In the genomic region with DNA sequence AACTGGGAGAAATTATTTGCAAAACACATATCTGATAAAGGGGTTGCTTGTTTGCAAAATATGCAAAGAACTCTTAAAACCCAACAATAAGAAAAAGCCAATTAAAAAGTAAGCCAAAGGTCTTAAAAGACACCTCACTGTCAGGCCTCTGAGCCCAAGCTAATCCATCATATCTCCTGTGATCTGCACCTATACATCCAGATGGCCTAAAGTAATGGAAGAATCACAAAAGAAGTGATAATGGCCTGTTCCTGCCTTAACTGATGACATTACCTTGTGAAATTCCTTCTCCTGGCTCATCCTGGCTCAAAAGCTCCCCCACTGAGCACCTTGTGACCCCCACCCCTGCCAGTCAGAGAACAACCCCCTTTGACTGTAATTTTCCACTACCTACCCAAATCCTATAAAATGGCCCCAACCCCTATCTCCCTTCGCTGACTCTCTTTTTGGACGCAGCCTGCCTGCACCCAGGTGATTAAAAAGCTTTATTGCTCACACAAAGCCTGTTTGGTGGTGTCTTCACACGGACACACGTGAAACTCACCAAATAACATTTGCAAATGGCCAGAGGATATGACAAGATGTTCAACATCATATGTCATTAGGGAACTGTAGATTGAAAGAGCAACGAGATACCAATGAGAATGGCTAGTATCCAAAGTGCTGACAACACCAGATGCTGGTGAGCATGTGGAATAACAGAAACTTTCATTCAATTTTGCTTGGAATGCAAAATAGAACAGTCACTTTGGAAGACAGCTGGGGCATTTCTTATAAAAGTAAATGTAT, we compare ENCODE assay signal across 17 cellular contexts.
A peak's percentile ranks its signal among the peaks of the same experiment; 100 is the strongest.
DNase-seq lines count a peak whose midpoint lies in the region; TF ChIP-seq lines count a peak whose summit lies in the region.
"Had no signal": no experiment of that assay in that cellular context is flagged by ENCODE, and none has a peak within 500 bp of the region (broad histone marks: within the 10 kb centered on the region; RNA-seq: fewer than 3 reads in every experiment).

No MANE protein-coding gene starts in this region.

- no peaks in the 10 kb centered on the region for H3K27me3 Mint-ChIP-seq in H9 (ENCODE audit: low read depth)
- H3K27me3 Mint-ChIP-seq: CD4-positive, alpha-beta memory T cell; IgD-negative memory B cell had no signal

- no peaks in the 10 kb centered on the region for H3K23me2 ChIP-seq in H9 (ENCODE audit: insufficient read length, low read depth, low read length, poor library complexity, severe bottlenecking)

- DNase-seq in Ammon's horn (ENCODE audit: low spot score) = peak; percentile 2
- DNase-seq in H9 = peak; percentile 36
- DNase-seq in SK-N-DZ (ENCODE audit: low spot score) = peak; percentile 64
- peak; percentile 29 for DNase-seq in iPS DF 6.9 (ENCODE audit: low read depth, low spot score)
- no peak for DNase-seq in activated CD4-positive, alpha-beta T cell treated with anti-CD3 and anti-CD28 coated beads for 4 hours
- DNase-seq in mammary epithelial cell = no peak
- no peak for DNase-seq in hippocampal formation (lab: John Stamatoyannopoulos, UW)
- DNase-seq: CD4-positive, alpha-beta memory T cell; DMS153; GOT3; Kasumi-1; MM.1S; NCI-H1092; NCI-H2081 treated with DMSO at 0.1 percent for 48 hours; NCI-H748 treated with DMSO at 0.1 percent for 48 hours; SHP77 treated with DMSO at 0.1 percent for 48 hours had no signal

- no peaks in the 10 kb centered on the region for H3K79me2 ChIP-seq in H9 (ENCODE audit: insufficient read depth, low read length)
- H3K79me2 ChIP-seq in mammary epithelial cell (ENCODE audit: insufficient read depth, low read length) = no peaks in the 10 kb centered on the region

- no peak overlapping the region for H2BK120ac ChIP-seq in H9 (ENCODE audit: low read depth, low read length, poor library complexity, severe bottlenecking)

- BruUV-seq in mammary epithelial cell (replicated peaks; lab: Mats Ljungman, UMichigan) = no TSS peak

- WGBS in H9 (ENCODE audit: extremely low coverage, insufficient read length, low lambda C conversion rate) = no CpG with 5 or more reads among the region's 5 CpGs
- WGBS in iPS DF 6.9 (ENCODE audit: insufficient coverage, insufficient read length) = no CpG with 5 or more reads among the region's 5 CpGs
- 52% methylated on average over 5 of the region's 5 CpGs for WGBS in mammary epithelial cell (ENCODE audit: low coverage, missing lambda C conversion rate)

- H2BK12ac ChIP-seq in H9 (ENCODE audit: insufficient read length, low read depth, low read length) = no peak overlapping the region

- H4K91ac ChIP-seq in H9 (ENCODE audit: insufficient read length, low read depth, low read length) = no peak overlapping the region

- no peaks in the 10 kb centered on the region for H3K9me3 Mint-ChIP-seq in H9

- H3T11ph ChIP-seq in H9 (ENCODE audit: low read length) = no peak overlapping the region

- H3K14ac ChIP-seq in H9 (ENCODE audit: insufficient read depth, low read length) = no peak overlapping the region

- no peak overlapping the region for H2AK5ac ChIP-seq in H9 (ENCODE audit: insufficient read length, low read length)

- no peaks in the 10 kb centered on the region for H3K36me3 Mint-ChIP-seq in H9 (ENCODE audit: insufficient read depth in 1 of 3, low read depth in 3 of 3)
- H3K36me3 Mint-ChIP-seq: CD4-positive, alpha-beta memory T cell; IgD-negative memory B cell had no signal

- H3K4me3 Mint-ChIP-seq in H9 = peak overlapping the region in 1 of 2 experiments; percentile 36; a peak in 1 of 5 replicates
- H3K4me3 Mint-ChIP-seq: CD4-positive, alpha-beta memory T cell; IgD-negative memory B cell had no signal

- H3K4me1 Mint-ChIP-seq in H9 = peaks cover 40 to 51% of the 10 kb centered on the region in 2 experiments
- H3K4me1 Mint-ChIP-seq: CD4-positive, alpha-beta memory T cell; IgD-negative memory B cell had no signal

- H3K36me3 ChIP-seq in iPS DF 6.9 (ENCODE audit: control insufficient read depth, insufficient read depth, low read length) (no peaks in the 10 kb centered on the region), mammary epithelial cell (ENCODE audit: insufficient read depth, low read length) (no peaks in the 10 kb centered on the region)

- H3K27me3 ChIP-seq in H9 (ENCODE audit: insufficient read depth, low read length) = no peaks in the 10 kb centered on the region
- no peaks in the 10 kb centered on the region for H3K27me3 ChIP-seq in iPS DF 6.9 (ENCODE audit: control insufficient read depth, insufficient read depth, low read length)
- H3K27me3 ChIP-seq in mammary epithelial cell (ENCODE audit: insufficient read depth, low read length) = no peaks in the 10 kb centered on the region

- H3K4me3 ChIP-seq in iPS DF 6.9 (ENCODE audit: low read length) = no peak overlapping the region
- no peak overlapping the region for H3K4me3 ChIP-seq in mammary epithelial cell (replicated peaks in 1 of 3; ENCODE audit: insufficient read depth in 1 of 3, low read depth in 2 of 3, low read length in 3 of 3)

- no peak overlapping the region for H4K8ac ChIP-seq in H9 (replicated peaks; ENCODE audit: insufficient read length, low read depth, low read length)

- H3K4me1 ChIP-seq in H9 (ENCODE audit: insufficient read depth, low read length) (peaks cover 4% of the 10 kb centered on the region; the same call in 1 of the 2 replicates), iPS DF 6.9 (ENCODE audit: control insufficient read depth, insufficient read depth, low read length) (peaks cover 3% of the 10 kb centered on the region; the same call in 1 of the 2 replicates), mammary epithelial cell (ENCODE audit: insufficient read depth, low read length) (no peaks in the 10 kb centered on the region)

- no peak overlapping the region for H3K23ac ChIP-seq in H9 (ENCODE audit: insufficient read length, low read depth, low read length)

- peak overlapping the region; percentile 45 for H3K4me2 ChIP-seq in H9 (ENCODE audit: insufficient read depth, insufficient read length, low read length)
- H3K4me2 ChIP-seq in mammary epithelial cell (ENCODE audit: insufficient read depth, low read depth, low read length) = no peak overlapping the region

- H2BK20ac ChIP-seq in H9 (ENCODE audit: low read depth, low read length, poor library complexity, severe bottlenecking) = peak overlapping the region; percentile 90

- H3K27ac ChIP-seq in H9 (ENCODE audit: insufficient read length, low read depth, low read length) (peak overlapping the region; percentile 85), iPS DF 6.9 (ENCODE audit: low read length) (no peak overlapping the region), mammary epithelial cell (ENCODE audit: insufficient read depth, low read depth, low read length) (no peak overlapping the region)

- H2BK5ac ChIP-seq in H9 (ENCODE audit: insufficient read length, low read length) = peak overlapping the region; percentile 80

- no peak overlapping the region for H3K56ac ChIP-seq in H9 (ENCODE audit: insufficient read length, low read depth, low read length)

- in situ Hi-C loops in mammary epithelial cell (cut with MboI; ENCODE audit: low sequenced_read_pairs in 2 of 2) = no loop called here

- H2AFZ ChIP-seq in H9 (ENCODE audit: low read length) (peak overlapping the region; percentile 78), mammary epithelial cell (ENCODE audit: low read depth, low read length) (no peak overlapping the region)

- H4K5ac ChIP-seq in H9 (ENCODE audit: insufficient read length, low read depth, low read length) = no peak overlapping the region

- H4K20me1 ChIP-seq in H9 (ENCODE audit: control insufficient read depth, insufficient read depth, insufficient read length) (no peaks in the 10 kb centered on the region), mammary epithelial cell (ENCODE audit: insufficient read depth, low read length) (no peaks in the 10 kb centered on the region)

- no peaks in the 10 kb centered on the region for H3K9me3 ChIP-seq in H9 (ENCODE audit: control insufficient read depth, low read depth, low read length)
- H3K9me3 ChIP-seq in iPS DF 6.9 (ENCODE audit: control insufficient read depth, insufficient read depth, low read length) = no peaks in the 10 kb centered on the region
- H3K9me3 ChIP-seq in mammary epithelial cell (replicated peaks; ENCODE audit: insufficient read depth, low read length) = peaks cover under 1% of the 10 kb centered on the region

- CTCF ChIA-PET in mammary epithelial cell (lab: Charles Lee; ENCODE audit: low non-redundant PET) = no interaction called here

- H3K18ac ChIP-seq in H9 (ENCODE audit: insufficient read length, low read depth, low read length) = no peak overlapping the region

- H3K9ac ChIP-seq in H9 (ENCODE audit: extremely low read depth, insufficient read length, low read length) (no peak overlapping the region), mammary epithelial cell (ENCODE audit: insufficient read depth, low read length) (no peak overlapping the region)

- TF ChIP-seq CTCF in H9 (conservative IDR thresholded peaks at IDR 0.05) (no peak), mammary epithelial cell (conservative IDR thresholded peaks at IDR 0.05 in 1 of 2, IDR thresholded peaks at IDR 0.05 in 1 of 2; ENCODE audit: extremely low read depth in 1 of 2, insufficient read depth in 1 of 2, low read depth in 1 of 2, low read length in 2 of 2) (no peak)

- no peak overlapping the region for H3K4ac ChIP-seq in H9 (ENCODE audit: low read depth, low read length)

- intact Hi-C loops in mammary epithelial cell (cut with micrococcal nuclease) = no loop called here

- no peaks in the 10 kb centered on the region for H3K79me1 ChIP-seq in H9 (ENCODE audit: insufficient read depth, low read depth, low read length, poor library complexity, severe bottlenecking)

- H2BK15ac ChIP-seq in H9 (ENCODE audit: low read depth, low read length) = no peak overlapping the region

- H3K27ac Mint-ChIP-seq in H9 = peak overlapping the region; percentile 46 to 100 (median 68); a peak in 6 of 7 replicates
- H3K27ac Mint-ChIP-seq: CD4-positive, alpha-beta memory T cell had no signal

- dilution Hi-C loops in mammary epithelial cell (cut with HindIII; ENCODE audit: low sequenced_read_pairs) = no loop called here

Comparison
In these comparisons a context has a peak if more than half of its experiments do, and no peak if none do; other contexts are left out.
1. DNase-seq: peak in Ammon's horn (single experiment), H9 (single experiment), SK-N-DZ (single experiment) and iPS DF 6.9 (single experiment); none in activated CD4-positive, alpha-beta T cell treated with anti-CD3 and anti-CD28 coated beads for 4 hours (0 of 2), mammary epithelial cell (single experiment) and hippocampal formation (0 of 2).